20 cellular contexts compared by ENCODE assay signal in the genomic region with DNA sequence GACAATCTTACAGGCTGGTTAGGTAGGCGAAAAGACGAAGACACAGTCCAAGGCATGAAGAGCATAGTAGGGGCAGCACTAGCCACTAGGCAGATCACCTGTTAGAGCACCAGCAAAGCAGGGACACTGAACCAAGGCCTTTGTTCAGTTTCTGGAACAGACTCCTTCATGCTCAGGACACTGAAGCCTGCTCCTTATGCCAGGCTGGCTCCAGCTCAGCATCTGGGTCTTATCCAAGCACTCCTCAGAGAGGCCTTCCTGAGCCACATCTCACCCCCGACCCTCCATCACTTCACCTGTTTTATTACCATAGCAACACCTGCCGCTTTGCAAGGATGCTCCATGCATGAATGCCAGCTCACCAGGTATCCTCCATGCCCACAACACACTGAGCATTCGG. TPM values are rescaled to one million over a fixed set of nuclear protein-coding genes. Genes with fewer than 3 reads are reported as not detected.
DNase-seq lines count a peak whose midpoint lies in the region; ATAC-seq lines count a peak whose summit lies in the region.
"Had no signal": no experiment of that assay in that cellular context is flagged by ENCODE, and none has a peak within 500 bp of the region (broad histone marks: within the 10 kb centered on the region; RNA-seq: fewer than 3 reads in every experiment).

No MANE protein-coding gene starts in this region.

- H3K4me1 ChIP-seq in aorta (ENCODE audit: control insufficient read depth in 1 of 2, insufficient read depth in 2 of 2, low read length in 2 of 2): no peaks in the 10 kb centered on the region
- H3K4me1 ChIP-seq: Peyer's patch had no signal

- intact Hi-C loops in aorta (cut with DNase I): no loop called here

- H3K27me3 ChIP-seq in aorta (ENCODE audit: control insufficient read depth in 1 of 2, insufficient read depth in 2 of 2, low read length in 1 of 2): no peaks in the 10 kb centered on the region
- H3K27me3 ChIP-seq: Peyer's patch had no signal

- no peaks in the 10 kb centered on the region for H3K9me3 ChIP-seq in aorta (ENCODE audit: control insufficient read depth, low read length)
- H3K9me3 ChIP-seq: Peyer's patch had no signal

- no peaks in the 10 kb centered on the region for H3K36me3 ChIP-seq in aorta (ENCODE audit: control insufficient read depth in 1 of 2, insufficient read depth in 2 of 2, low read length in 1 of 2)
- H3K36me3 ChIP-seq: Peyer's patch had no signal

- no peak overlapping the region for H3K4me3 ChIP-seq in aorta (ENCODE audit: low read length in 2 of 2)
- H3K4me3 ChIP-seq: GM12878, Peyer's patch had no signal

- ATAC-seq in GM21737 (IDR thresholded peaks at IDR 0.05; ENCODE audit: unreplicated experiment) (no peak), aorta (ENCODE audit: low FRiP score) (no peak)
- ATAC-seq: GM12878, Right ventricle myocardium inferior had no signal

- DNase-seq in NCI-H187 treated with DMSO at 0.1 percent for 48 hours (lab: John Stamatoyannopoulos, UW) (peak; percentile 12), NCI-H187 (lab: John Stamatoyannopoulos, UW) (no peak), medulla oblongata (ENCODE audit: extremely low spot score) (peak; percentile 75), aorta (no peak), NCI-H446 (lab: John Stamatoyannopoulos, UW) (no peak), NCI-H1436 (lab: John Stamatoyannopoulos, UW) (no peak)
- DNase-seq: 8988T, GOT3, MM.1S, NCI-H1092, NCI-H1694, NCI-H2107, NCI-H226, NCI-H526 treated with DMSO at 0.1 percent for 48 hours, Peyer's patch had no signal

- H3K27ac ChIP-seq in angular gyrus (ENCODE audit: low read depth, low read length) (peak overlapping the region; percentile 69), aorta (ENCODE audit: low read depth in 1 of 2, low read length in 2 of 2) (no peak overlapping the region)
- H3K27ac ChIP-seq: Peyer's patch had no signal

- WGBS in aorta, 2 donors: 59 to 85% methylated on average over 5 of the region's 5 CpGs

RNA-seq across cellular contexts. Expression of a gene that starts 46.5 kb away (rescaled TPM):
- 1 to 10 TPM; 1.7 to 3.9 TPM for total RNA-seq in aorta
- polyA plus RNA-seq in aorta: 1 to 10 TPM in 1 of 2 donors, under 1 TPM in 1; 0.87 to 1.8 TPM
- total RNA-seq: LHCN-M2 had no signal

Comparison
In these comparisons a context has a peak if more than half of its experiments do, and no peak if none do; other contexts are left out.
1. DNase-seq: peak in NCI-H187 treated with DMSO at 0.1 percent for 48 hours (single experiment) and medulla oblongata (single experiment); none in NCI-H187 (0 of 2), aorta (0 of 2), NCI-H446 (0 of 2) and NCI-H1436 (single experiment).